In genomic region chr2:64770137-64770780, GRCh38 we compare ENCODE assay signal across 17 cellular contexts.
DNase-seq lines count a peak whose midpoint lies in the region; ATAC-seq, FAIRE-seq and TF ChIP-seq lines count a peak whose summit lies in the region.
"Had no signal": no experiment of that assay in that cellular context is flagged by ENCODE, and none has a peak within 500 bp of the region (broad histone marks: within the 10 kb centered on the region; RNA-seq: fewer than 3 reads in every experiment).

No MANE protein-coding gene starts in this region.

- FAIRE-seq in A549 (lab: Jason Lieb, UNC), result no peak

- H3K4me3 ChIP-seq in A549, result no peak overlapping the region
- H3K4me3 ChIP-seq: BLaER1, HAP-1, prostate gland had no signal

- TF ChIP-seq POLR2A in A549 (IDR thresholded peaks at IDR 0.05; ENCODE audit: low read length), result no peak

- POLR2A ChIA-PET in A549 (lab: Yijun Ruan, JAX), result interaction anchor here (1.1 to 3.8 kb wide), 3 partner anchors 19 to 116 kb away, joined by 3 to 38 read pairs (median 6); partner anchors contain the start of gene SERTAD2

- ATAC-seq in A549 (no peak), HG02970 (IDR thresholded peaks at IDR 0.05; ENCODE audit: low FRiP score, unreplicated experiment) (no peak), GM19351 (IDR thresholded peaks at IDR 0.05; ENCODE audit: unreplicated experiment) (no peak)

- CTCF ChIA-PET in A549 (lab: Yijun Ruan, JAX), result interaction anchor here (1.1 to 4.1 kb wide), 5 partner anchors 11 to 161 kb away, joined by 3 to 20 read pairs (median 4); no protein-coding TSS in a partner anchor

- peaks cover 4% of the 10 kb centered on the region; the same call in 2 of the 3 replicates for H3K9me3 ChIP-seq in A549
- H3K9me3 ChIP-seq: HAP-1, prostate gland had no signal

- no peak for TF ChIP-seq RAD21 in A549 (conservative IDR thresholded peaks at IDR 0.05 in 1 of 2, IDR thresholded peaks at IDR 0.05 in 1 of 2)

- WGBS in A549 (ENCODE audit: missing lambda C conversion rate), result 59% methylated on average over 2 of the region's 2 CpGs

- no peak for DNase-seq in A549 (ENCODE audit: low read depth in 1 of 2, low spot score in 1 of 2)
- DNase-seq in ELR (ENCODE audit: low read depth), result peak; percentile 52
- DNase-seq in astrocyte of the hippocampus (ENCODE audit: low read depth, low spot score), result peak; percentile 28
- peak; percentile 51 for DNase-seq in myocyte (ENCODE audit: low read depth)
- DNase-seq in HuH-7.5 (ENCODE audit: low spot score), result no peak
- DNase-seq in DMS53 treated with DMSO at 0.1 percent for 48 hours (lab: John Stamatoyannopoulos, UW; ENCODE audit: unreplicated experiment), result no peak
- DNase-seq: activated CD4-positive, alpha-beta memory T cell treated with anti-CD3 and anti-CD28 coated beads, Interleukin-2, amount 10 ng/mL, durations not matched to agents 7 days and 5 days; activated effector memory CD4-positive, alpha-beta T cell treated with Interleukin-2 at 50 U/mL for 16 hours; NCI-H1092 treated with DMSO at 0.1 percent for 48 hours; NCI-H345; stimulated activated naive CD4-positive, alpha-beta T cell treated with Interleukin-2 at 50 U/mL for 16 hours; T-helper 9 cell had no signal

- H3K4me2 ChIP-seq in A549, result peak overlapping the region; percentile 80
- H3K4me2 ChIP-seq: BLaER1 had no signal

- peak overlapping the region in 1 of 2 experiments; percentile 38; a peak in 3 of 6 replicates for H3K27ac ChIP-seq in A549
- H3K27ac ChIP-seq: BLaER1, prostate gland had no signal

- no peak for TF ChIP-seq EP300 in A549 (IDR thresholded peaks at IDR 0.05)

- H3K4me1 ChIP-seq in A549, result peaks cover 32% of the 10 kb centered on the region
- H3K4me1 ChIP-seq: prostate gland had no signal

- TF ChIP-seq CTCF in A549 (IDR thresholded peaks at IDR 0.05), result no peak

TF ChIP-seq in A549, 52 proteins besides CTCF, POLR2A, EP300 and RAD21:
- TF ChIP-seq RFX5 (IDR thresholded peaks at IDR 0.05) (no peak), GATA3 (IDR thresholded peaks at IDR 0.05; ENCODE audit: borderline replicate concordance) (no peak), SREBF2 (IDR thresholded peaks at IDR 0.05) (no peak), JUN (IDR thresholded peaks at IDR 0.05) (no peak), E2F6 (IDR thresholded peaks at IDR 0.05; ENCODE audit: borderline replicate concordance, low read depth) (no peak), HES2 (IDR thresholded peaks at IDR 0.05) (no peak), ZSCAN20 (CRISPR knock-in tag; IDR thresholded peaks at IDR 0.05) (no peak), CEBPB (IDR thresholded peaks at IDR 0.05) (no peak), ESRRA (IDR thresholded peaks at IDR 0.05; ENCODE audit: borderline replicate concordance, low read length) (no peak), TFCP2L1 (CRISPR knock-in tag; IDR thresholded peaks at IDR 0.05) (no peak), RNF2 (IDR thresholded peaks at IDR 0.05; ENCODE audit: borderline replicate concordance, low read depth) (no peak), ELK1 (IDR thresholded peaks at IDR 0.05; ENCODE audit: low read depth, low read length) (no peak), MAZ (IDR thresholded peaks at IDR 0.05; ENCODE audit: borderline replicate concordance, low read depth, low read length) (no peak), PBX3 (IDR thresholded peaks at IDR 0.05) (no peak), CBX8 (IDR thresholded peaks at IDR 0.05) (no peak), NR3C1 (IDR thresholded peaks at IDR 0.05) (no peak), HMGXB4 (CRISPR knock-in tag; IDR thresholded peaks at IDR 0.05; ENCODE audit: borderline replicate concordance) (no peak), HOXB5 (CRISPR knock-in tag; IDR thresholded peaks at IDR 0.05) (no peak), KDM5A (IDR thresholded peaks at IDR 0.05) (no peak), CHD4 (IDR thresholded peaks at IDR 0.05; ENCODE audit: borderline replicate concordance) (no peak)

Comparison
In these comparisons a context has a peak if more than half of its experiments do, and no peak if none do; other contexts are left out.
1. DNase-seq: peak in ELR (single experiment), astrocyte of the hippocampus (single experiment) and myocyte (single experiment); none in A549 (0 of 2), HuH-7.5 (single experiment) and DMS53 treated with DMSO at 0.1 percent for 48 hours (single experiment).